8 cellular contexts compared by ENCODE assay signal in genomic region chr19:531009-531752, GRCh38. TPM values are rescaled to one million over a fixed set of nuclear protein-coding genes. Genes with fewer than 3 reads are reported as not detected.
DNase-seq lines count a peak whose midpoint lies in the region; ATAC-seq and TF ChIP-seq lines count a peak whose summit lies in the region.

No MANE protein-coding gene starts in this region.

- peak overlapping the region; percentile 81 for H3K27ac Mint-ChIP-seq in activated T-helper 1 cell treated with anti-CD3 and anti-CD28 coated beads, Interleukin-12 subunit alpha, Interleukin-12 subunit beta, Interleukin-2, Interleukin-4 antibody, amounts not matched to agents 30 ng/mL and 10 ng/mL and 1 ng/mL, durations not matched to agents 14 hours and 24 hours and 36 hours
- peak overlapping the region in 9 of 10 donors; percentile 32 to 93 (median 90) for H3K27ac Mint-ChIP-seq in naive thymus-derived CD8-positive, alpha-beta T cell
- H3K27ac Mint-ChIP-seq in stimulated activated naive B cell treated with anti-CD40 and anti-IgM and Interleukin-4, amounts not matched to agents 10 μg/mL and 1 μg/mL and 100 μg/mL, for 72 hours, result peak overlapping the region; percentile 91

- peak overlapping the region; percentile 83 for H3K4me3 Mint-ChIP-seq in activated T-helper 1 cell treated with anti-CD3 and anti-CD28 coated beads, Interleukin-12 subunit alpha, Interleukin-12 subunit beta, Interleukin-2, Interleukin-4 antibody, amounts not matched to agents 30 ng/mL and 10 ng/mL and 1 ng/mL, durations not matched to agents 14 hours and 24 hours and 36 hours
- H3K4me3 Mint-ChIP-seq in naive thymus-derived CD8-positive, alpha-beta T cell, result peak overlapping the region; percentile 75 to 91 (median 81)
- H3K4me3 Mint-ChIP-seq in stimulated activated naive B cell treated with anti-CD40 and anti-IgM and Interleukin-4, amounts not matched to agents 10 μg/mL and 1 μg/mL and 100 μg/mL, for 72 hours, result peak overlapping the region; percentile 86 to 91

- ATAC-seq in GM21423 (IDR thresholded peaks at IDR 0.05; ENCODE audit: unreplicated experiment) (peak; percentile 65), Panc1 (peak; percentile 84)
- ATAC-seq in naive thymus-derived CD8-positive, alpha-beta T cell, result peak; percentile 75 to 80
- peak; percentile 70 to 82 for ATAC-seq in stimulated activated naive B cell treated with anti-CD40 and anti-IgM and Interleukin-4, amounts not matched to agents 10 μg/mL and 1 μg/mL and 100 μg/mL, for 72 hours (replicated peaks)

- H3K27me3 Mint-ChIP-seq in activated T-helper 1 cell treated with anti-CD3 and anti-CD28 coated beads, Interleukin-12 subunit alpha, Interleukin-12 subunit beta, Interleukin-2, Interleukin-4 antibody, amounts not matched to agents 30 ng/mL and 10 ng/mL and 1 ng/mL, durations not matched to agents 14 hours and 24 hours and 36 hours (ENCODE audit: insufficient read depth), result no peaks in the 10 kb centered on the region
- H3K27me3 Mint-ChIP-seq in naive thymus-derived CD8-positive, alpha-beta T cell, result peaks cover 0 to 3% (median 0%) of the 10 kb centered on the region in 5 donors
- H3K27me3 Mint-ChIP-seq in stimulated activated naive B cell treated with anti-CD40 and anti-IgM and Interleukin-4, amounts not matched to agents 10 μg/mL and 1 μg/mL and 100 μg/mL, for 72 hours, result peaks cover 7 to 8% of the 10 kb centered on the region in 2 donors

- H3K27ac ChIP-seq in HUES64 (ENCODE audit: low read depth, low read length) (peak overlapping the region; percentile 92), Panc1 (ENCODE audit: low read length) (peak overlapping the region; percentile 71), fibroblast of lung (ENCODE audit: insufficient read depth, low read length) (peak overlapping the region; percentile 72)

- peaks cover 9% of the 10 kb centered on the region for H3K4me1 Mint-ChIP-seq in activated T-helper 1 cell treated with anti-CD3 and anti-CD28 coated beads, Interleukin-12 subunit alpha, Interleukin-12 subunit beta, Interleukin-2, Interleukin-4 antibody, amounts not matched to agents 30 ng/mL and 10 ng/mL and 1 ng/mL, durations not matched to agents 14 hours and 24 hours and 36 hours (ENCODE audit: low read depth)
- H3K4me1 Mint-ChIP-seq in naive thymus-derived CD8-positive, alpha-beta T cell, result peaks cover 10 to 25% (median 15%) of the 10 kb centered on the region in 4 donors
- peaks cover 15 to 31% of the 10 kb centered on the region in 2 donors for H3K4me1 Mint-ChIP-seq in stimulated activated naive B cell treated with anti-CD40 and anti-IgM and Interleukin-4, amounts not matched to agents 10 μg/mL and 1 μg/mL and 100 μg/mL, for 72 hours

- peak overlapping the region; percentile 77 for H2AFZ ChIP-seq in fibroblast of lung (ENCODE audit: low read length)

- BruUV-seq in Panc1 (replicated peaks; lab: Mats Ljungman, UMichigan), result no TSS peak

- H3K4me1 ChIP-seq in HUES64 (ENCODE audit: insufficient read depth, low read length) (peaks cover under 1% of the 10 kb centered on the region; the same call in 1 of the 2 replicates), Panc1 (ENCODE audit: control insufficient read depth, insufficient read depth, low read length) (peaks cover 15% of the 10 kb centered on the region), fibroblast of lung (ENCODE audit: control insufficient read depth, extremely low read depth, insufficient read depth, low read length) (peaks cover 2% of the 10 kb centered on the region)

- no peaks in the 10 kb centered on the region for H3K36me3 Mint-ChIP-seq in activated T-helper 1 cell treated with anti-CD3 and anti-CD28 coated beads, Interleukin-12 subunit alpha, Interleukin-12 subunit beta, Interleukin-2, Interleukin-4 antibody, amounts not matched to agents 30 ng/mL and 10 ng/mL and 1 ng/mL, durations not matched to agents 14 hours and 24 hours and 36 hours (ENCODE audit: low read depth)
- H3K36me3 Mint-ChIP-seq in naive thymus-derived CD8-positive, alpha-beta T cell, result peaks cover 0 to 3% (median 0%) of the 10 kb centered on the region in 3 donors
- H3K36me3 Mint-ChIP-seq in stimulated activated naive B cell treated with anti-CD40 and anti-IgM and Interleukin-4, amounts not matched to agents 10 μg/mL and 1 μg/mL and 100 μg/mL, for 72 hours, result peaks cover 4 to 5% of the 10 kb centered on the region in 2 donors

- CTCF ChIA-PET in Panc1 (lab: Charles Lee), result interaction anchor here (1.2 kb wide), 1 partner anchor 24 kb away, joined by 3 read pairs; no protein-coding TSS in a partner anchor

- H3K36me3 ChIP-seq in HUES64 (ENCODE audit: insufficient read depth, low read length), result peaks cover 14% of the 10 kb centered on the region
- peaks cover 4% of the 10 kb centered on the region; the same call in 1 of the 2 replicates for H3K36me3 ChIP-seq in Panc1 (ENCODE audit: control insufficient read depth, insufficient read depth, low read length)
- peaks cover 4% of the 10 kb centered on the region for H3K36me3 ChIP-seq in fibroblast of lung (ENCODE audit: control insufficient read depth, insufficient read depth, low read length)

- H3K9me3 Mint-ChIP-seq in activated T-helper 1 cell treated with anti-CD3 and anti-CD28 coated beads, Interleukin-12 subunit alpha, Interleukin-12 subunit beta, Interleukin-2, Interleukin-4 antibody, amounts not matched to agents 30 ng/mL and 10 ng/mL and 1 ng/mL, durations not matched to agents 14 hours and 24 hours and 36 hours, result no peaks in the 10 kb centered on the region
- no peaks in the 10 kb centered on the region for H3K9me3 Mint-ChIP-seq in naive thymus-derived CD8-positive, alpha-beta T cell
- H3K9me3 Mint-ChIP-seq in stimulated activated naive B cell treated with anti-CD40 and anti-IgM and Interleukin-4, amounts not matched to agents 10 μg/mL and 1 μg/mL and 100 μg/mL, for 72 hours, result no peaks in the 10 kb centered on the region

- DNase-seq in D341Med (ENCODE audit: low spot score), result peak; percentile 100
- DNase-seq in Panc1 (ENCODE audit: low read depth, low spot score), result no peak
- DNase-seq in activated T-helper 1 cell treated with anti-CD3 and anti-CD28 coated beads, Interleukin-12 subunit alpha, Interleukin-12 subunit beta, Interleukin-2, Interleukin-4 antibody, amounts not matched to agents 30 ng/mL and 10 ng/mL and 1 ng/mL, durations not matched to agents 14 hours and 24 hours and 36 hours (ENCODE audit: low spot score), result peak; percentile 91
- DNase-seq in fibroblast of lung (ENCODE audit: low read depth in 2 of 2), result peak; percentile 67 to 79
- peak; percentile 83 to 97 (median 92) for DNase-seq in naive thymus-derived CD8-positive, alpha-beta T cell
- peak; percentile 82 for DNase-seq in stimulated activated naive B cell treated with anti-CD40 and anti-IgM and Interleukin-4, amounts not matched to agents 10 μg/mL and 1 μg/mL and 100 μg/mL, for 72 hours

- TF ChIP-seq CTCF in Panc1 (IDR thresholded peaks at IDR 0.05) (no peak), fibroblast of lung (conservative IDR thresholded peaks at IDR 0.05 in 1 of 2, IDR thresholded peaks at IDR 0.05 in 1 of 2; ENCODE audit: low read depth in 1 of 2, low read length in 2 of 2) (no peak)

- H3K27me3 ChIP-seq in HUES64 (ENCODE audit: insufficient read depth, low read length) (peaks cover 2% of the 10 kb centered on the region; the same call in 1 of the 2 replicates), Panc1 (ENCODE audit: control insufficient read depth, insufficient read depth, low read length) (no peaks in the 10 kb centered on the region), fibroblast of lung (ENCODE audit: control insufficient read depth, insufficient read depth, low read length) (no peaks in the 10 kb centered on the region)

- intact Hi-C loops in Panc1 (cut with micrococcal nuclease; ENCODE audit: unreplicated experiment), result no loop called here
- intact Hi-C loops in activated T-helper 1 cell treated with anti-CD3 and anti-CD28 coated beads, Interleukin-12 subunit alpha, Interleukin-12 subunit beta, Interleukin-2, Interleukin-4 antibody, amounts not matched to agents 30 ng/mL and 10 ng/mL and 1 ng/mL, durations not matched to agents 14 hours and 24 hours and 36 hours (cut with micrococcal nuclease), result loop anchor here (1.0 kb wide), 4 partner anchors 20 to 149 kb away; partner anchors contain the start of genes BSG and TPGS1

- peaks cover 43% of the 10 kb centered on the region for H3K79me2 ChIP-seq in fibroblast of lung (ENCODE audit: control insufficient read depth, insufficient read depth, low read length)

- under 1% methylated on average over 103 of the region's 103 CpGs for WGBS in HUES64

- H3K9ac ChIP-seq in HUES64 (ENCODE audit: low read depth, low read length) (peak overlapping the region; percentile 94), fibroblast of lung (ENCODE audit: insufficient read depth, low read length) (peak overlapping the region; percentile 67)

- H3K9me3 ChIP-seq in HUES64 (ENCODE audit: insufficient read depth, low read depth, low read length) (no peaks in the 10 kb centered on the region), Panc1 (ENCODE audit: control insufficient read depth, insufficient read depth, low read depth, low read length) (no peaks in the 10 kb centered on the region), fibroblast of lung (ENCODE audit: control insufficient read depth, insufficient read depth, low read depth, low read length) (no peaks in the 10 kb centered on the region)

- H4K20me1 ChIP-seq in fibroblast of lung (ENCODE audit: control insufficient read depth, extremely low read depth, insufficient read depth, low read length), result no peaks in the 10 kb centered on the region

- POLR2A ChIA-PET in Panc1 (lab: Charles Lee), result interaction anchor here (0.6 kb wide), 1 partner anchor 78 kb away, joined by 4 read pairs; no protein-coding TSS in a partner anchor
- POLR2A ChIA-PET in naive thymus-derived CD8-positive, alpha-beta T cell (lab: Charles Lee), result interaction anchor here (0.5 to 5.0 kb wide), 17 partner anchors 9 to 529 kb away, joined by 3 to 55 read pairs (median 4); partner anchors contain the start of genes BSG, GZMM and TPGS1

- H3K4me3 ChIP-seq in HUES64 (ENCODE audit: low read length), result peak overlapping the region; percentile 98
- H3K4me3 ChIP-seq in Panc1 (ENCODE audit: low read depth in 2 of 2, low read length in 2 of 2), result peak overlapping the region; percentile 58 to 74
- H3K4me3 ChIP-seq in fibroblast of lung (replicated peaks in 1 of 4; ENCODE audit: control extremely low read depth in 1 of 4, insufficient read depth in 1 of 4, low read depth in 3 of 4, low read length in 4 of 4), result peak overlapping the region; percentile 50 to 78 (median 64)

- peak overlapping the region; percentile 80 for H3K4me2 ChIP-seq in fibroblast of lung (ENCODE audit: extremely low read depth, insufficient read depth, low read length)

- in situ Hi-C loops in Panc1 (cut with HindIII; ENCODE audit: low pct_unique_long_range_greater_than_20kb, low sequenced_read_pairs), result no loop called here

RNA-seq across cellular contexts. Expression of gene CDC34, which starts 0.4 kb away (rescaled TPM):
- polyA plus RNA-seq in HUES64 (2013, experiment 1 of 2), result 94.3 TPM
- polyA plus RNA-seq in HUES64 (2013, experiment 2 of 2), result 90.8 TPM
- 80.5 TPM for total RNA-seq in Panc1 (2021; ENCODE audit: unreplicated experiment)
- 116 TPM for polyA plus RNA-seq in Panc1 (2012; ENCODE audit: insufficient read length)
- total RNA-seq in activated T-helper 1 cell treated with anti-CD3 and anti-CD28 coated beads, Interleukin-12 subunit alpha, Interleukin-12 subunit beta, Interleukin-2, Interleukin-4 antibody, amounts not matched to agents 30 ng/mL and 10 ng/mL and 1 ng/mL, durations not matched to agents 14 hours and 24 hours and 36 hours, result 56.6 and 58.2 TPM in 2 replicates
- 65.0 and 72.5 TPM in 2 replicates for total RNA-seq in fibroblast of lung
- 23.3 and 27.0 TPM in 2 replicates for polyA plus RNA-seq in fibroblast of lung
- 35.3 and 55.5 TPM in 2 replicates for polyA plus RNA-seq in fibroblast of lung (2012)
- polyA minus RNA-seq in fibroblast of lung (ENCODE audit: low replicate concordance), result 55.3 and 76.4 TPM in 2 replicates
- total RNA-seq in naive thymus-derived CD8-positive, alpha-beta T cell, result 10 to 100 TPM; 41.7 to 46.7 TPM
- 10 to 100 TPM; 20.6 to 43.5 (median 27.9) TPM for polyA plus RNA-seq in naive thymus-derived CD8-positive, alpha-beta T cell

RNA-seq across cellular contexts. Expression of gene GZMM, which starts 12.7 kb away (rescaled TPM):
- polyA plus RNA-seq in HUES64 (2013, experiment 1 of 2), result not detected
- polyA plus RNA-seq in HUES64 (2013, experiment 2 of 2), result 0.32 TPM
- total RNA-seq in Panc1 (2021; ENCODE audit: unreplicated experiment) (0.69 TPM), fibroblast of lung (0.17 TPM in 1 of 2 replicates, not detected in the other)
- 1.4 TPM for polyA plus RNA-seq in Panc1 (2012; ENCODE audit: insufficient read length)
- total RNA-seq in activated T-helper 1 cell treated with anti-CD3 and anti-CD28 coated beads, Interleukin-12 subunit alpha, Interleukin-12 subunit beta, Interleukin-2, Interleukin-4 antibody, amounts not matched to agents 30 ng/mL and 10 ng/mL and 1 ng/mL, durations not matched to agents 14 hours and 24 hours and 36 hours, result 52.7 and 55.6 TPM in 2 replicates
- 0.35 TPM in 1 of 2 replicates, not detected in the other for polyA plus RNA-seq in fibroblast of lung
- polyA plus RNA-seq in fibroblast of lung (2012), result 0.16 and 1.3 TPM in 2 replicates
- not detected in 2 replicates for polyA minus RNA-seq in fibroblast of lung (ENCODE audit: low replicate concordance)
- 10 to 100 TPM; 46.9 to 55.9 TPM for total RNA-seq in naive thymus-derived CD8-positive, alpha-beta T cell
- 100 to 1,000 TPM; 228 to 450 (median 333) TPM for polyA plus RNA-seq in naive thymus-derived CD8-positive, alpha-beta T cell

RNA-seq across cellular contexts. Expression of gene TPGS1, which starts 23.9 kb away (rescaled TPM):
- polyA plus RNA-seq in HUES64 (2013, experiment 1 of 2), result 10.0 TPM
- 10.3 TPM for polyA plus RNA-seq in HUES64 (2013, experiment 2 of 2)
- total RNA-seq in Panc1 (2021; ENCODE audit: unreplicated experiment), result 17.6 TPM
- 19.7 TPM for polyA plus RNA-seq in Panc1 (2012; ENCODE audit: insufficient read length)
- 17.6 and 18.2 TPM in 2 replicates for total RNA-seq in activated T-helper 1 cell treated with anti-CD3 and anti-CD28 coated beads, Interleukin-12 subunit alpha, Interleukin-12 subunit beta, Interleukin-2, Interleukin-4 antibody, amounts not matched to agents 30 ng/mL and 10 ng/mL and 1 ng/mL, durations not matched to agents 14 hours and 24 hours and 36 hours
- total RNA-seq in fibroblast of lung, result 30.1 and 36.0 TPM in 2 replicates
- polyA plus RNA-seq in fibroblast of lung, result 1.7 and 2.0 TPM in 2 replicates
- polyA plus RNA-seq in fibroblast of lung (2012), result 6.9 and 11.7 TPM in 2 replicates
- 1.1 and 2.8 TPM in 2 replicates for polyA minus RNA-seq in fibroblast of lung (ENCODE audit: low replicate concordance)
- 10 to 100 TPM; 31.5 to 33.0 TPM for total RNA-seq in naive thymus-derived CD8-positive, alpha-beta T cell
- 10 to 100 TPM; 31.6 to 43.3 (median 42.3) TPM for polyA plus RNA-seq in naive thymus-derived CD8-positive, alpha-beta T cell

RNA-seq across cellular contexts. Expression of gene MADCAM1, which starts 34.9 kb away (rescaled TPM):
- polyA plus RNA-seq in HUES64 (2013, experiment 1 of 2), result 0.45 TPM
- polyA plus RNA-seq in HUES64 (2013, experiment 2 of 2), result 0.57 TPM
- 0.54 TPM for total RNA-seq in Panc1 (2021; ENCODE audit: unreplicated experiment)
- 3.6 TPM for polyA plus RNA-seq in Panc1 (2012; ENCODE audit: insufficient read length)
- total RNA-seq in activated T-helper 1 cell treated with anti-CD3 and anti-CD28 coated beads, Interleukin-12 subunit alpha, Interleukin-12 subunit beta, Interleukin-2, Interleukin-4 antibody, amounts not matched to agents 30 ng/mL and 10 ng/mL and 1 ng/mL, durations not matched to agents 14 hours and 24 hours and 36 hours, result 0.18 and 0.27 TPM in 2 replicates
- total RNA-seq in fibroblast of lung, result 0.17 and 0.26 TPM in 2 replicates
- not detected in 2 replicates for polyA plus RNA-seq in fibroblast of lung
- polyA plus RNA-seq in fibroblast of lung (2012), result 0.22 TPM in 1 of 2 replicates, not detected in the other
- not detected in 2 replicates for polyA minus RNA-seq in fibroblast of lung (ENCODE audit: low replicate concordance)
- 1 to 10 TPM; 1.1 to 1.2 TPM for total RNA-seq in naive thymus-derived CD8-positive, alpha-beta T cell
- under 1 TPM; 0.17 to 0.33 (median 0.17) TPM for polyA plus RNA-seq in naive thymus-derived CD8-positive, alpha-beta T cell

RNA-seq across cellular contexts. Expression of gene BSG, which starts 41.2 kb away (rescaled TPM):
- polyA plus RNA-seq in HUES64 (2013, experiment 1 of 2), result 510 TPM
- 542 TPM for polyA plus RNA-seq in HUES64 (2013, experiment 2 of 2)
- total RNA-seq in Panc1 (2021; ENCODE audit: unreplicated experiment) (653 TPM), fibroblast of lung (199 and 246 TPM in 2 replicates)
- polyA plus RNA-seq in Panc1 (2012; ENCODE audit: insufficient read length), result 956 TPM
- 307 and 308 TPM in 2 replicates for total RNA-seq in activated T-helper 1 cell treated with anti-CD3 and anti-CD28 coated beads, Interleukin-12 subunit alpha, Interleukin-12 subunit beta, Interleukin-2, Interleukin-4 antibody, amounts not matched to agents 30 ng/mL and 10 ng/mL and 1 ng/mL, durations not matched to agents 14 hours and 24 hours and 36 hours
- polyA plus RNA-seq in fibroblast of lung, result 258 and 325 TPM in 2 replicates
- 440 and 446 TPM in 2 replicates for polyA plus RNA-seq in fibroblast of lung (2012)
- polyA minus RNA-seq in fibroblast of lung (ENCODE audit: low replicate concordance), result 93.8 and 208 TPM in 2 replicates
- 100 to 1,000 TPM; 106 to 107 TPM for total RNA-seq in naive thymus-derived CD8-positive, alpha-beta T cell
- polyA plus RNA-seq in naive thymus-derived CD8-positive, alpha-beta T cell, result 100 to 1,000 TPM; 282 to 313 (median 309) TPM

Comparison
In these comparisons a context has a peak if more than half of its experiments do, and no peak if none do; other contexts are left out.
1. RNA of gene GZMM, which starts 12.7 kb away (total RNA-seq): 46.9 to 55.9 TPM in naive thymus-derived CD8-positive, alpha-beta T cell and 52.7 to 55.6 TPM in activated T-helper 1 cell treated with anti-CD3 and anti-CD28 coated beads, Interleukin-12 subunit alpha, Interleukin-12 subunit beta, Interleukin-2, Interleukin-4 antibody, amounts not matched to agents 30 ng/mL and 10 ng/mL and 1 ng/mL, durations not matched to agents 14 hours and 24 hours and 36 hours; 0.69 TPM in Panc1 (single experiment) and 0.17 TPM in fibroblast of lung; every median in the first group is over 10 times any median in the second.
2. Peak in every context shown above with its lines, with median percentiles within 50 percentile points of each other: ATAC-seq, H3K27ac ChIP-seq, H3K4me3 ChIP-seq, H3K27ac Mint-ChIP-seq and H3K4me3 Mint-ChIP-seq.